In genomic region chr6:33192105-33192646, GRCh38 we compare ENCODE assay signal across 8 cellular contexts. TPM values are rescaled to one million over a fixed set of nuclear protein-coding genes. Genes with fewer than 3 reads are reported as not detected.
DNase-seq lines count a peak whose midpoint lies in the region; ATAC-seq, FAIRE-seq and TF ChIP-seq lines count a peak whose summit lies in the region.

COL11A2 (minus strand) TSS chr6:33192467; CDS start chr6:33192240, 227 bp downstream.

- H3K4ac ChIP-seq in IMR-90 (ENCODE audit: low read depth, low read length) (no peak within 1 kb of the TSS; the same call in 1 of the 2 replicates), H1 (replicated peaks; ENCODE audit: insufficient read length, low read depth, low read length) (no peak within 1 kb of the TSS)

- H4K5ac ChIP-seq in IMR-90 (ENCODE audit: low read depth, low read length) (no peak within 1 kb of the TSS), H1 (ENCODE audit: insufficient read length, low read depth, low read length) (no peak within 1 kb of the TSS)

- H3K27me3 ChIP-seq in A673 (replicated peaks; ENCODE audit: insufficient read depth, low read depth, low read length, poor library complexity), result no peaks in the 10 kb centered on the region
- H3K27me3 ChIP-seq in IMR-90 (ENCODE audit: control insufficient read depth, insufficient read depth, low read length), result peaks cover 43% of the 10 kb centered on the region
- peaks cover 0 to 17% (median 15%) of the 10 kb centered on the region in 4 experiments; a peak in 6 of 7 replicates for H3K27me3 ChIP-seq in H1 (replicated peaks in 1 of 4; ENCODE audit: control insufficient read depth in 3 of 4, extremely low read depth in 1 of 4, insufficient read depth in 3 of 4, low read length in 3 of 4)
- H3K27me3 ChIP-seq in MG63, result no peaks in the 10 kb centered on the region

- POLR2A ChIA-PET in A673 (lab: Charles Lee; ENCODE audit: low non-redundant PET), result no interaction called here
- POLR2A ChIA-PET in IMR-90 (lab: Charles Lee; ENCODE audit: unreplicated experiment), result no interaction called here
- POLR2A ChIA-PET in H1 (lab: Charles Lee; ENCODE audit: partially characterized antibody), result interaction anchor here (0.7 to 1.8 kb wide), 3 partner anchors 28 to 220 kb away, joined by 3 to 4 read pairs (median 3); no protein-coding TSS in a partner anchor

- H3K23me2 ChIP-seq in H1 (ENCODE audit: low read depth, low read length), result peaks cover 11% of the 10 kb centered on the region

- no peak within 1 kb of the TSS for H2BK5ac ChIP-seq in IMR-90 (ENCODE audit: low read depth, low read length, poor library complexity, severe bottlenecking)
- H2BK5ac ChIP-seq in H1 (ENCODE audit: low read depth, low read length), result no peak within 1 kb of the TSS

- no peak within 1 kb of the TSS for H3K14ac ChIP-seq in IMR-90 (replicated peaks; ENCODE audit: low read depth, low read length)
- H3K14ac ChIP-seq in H1 (ENCODE audit: insufficient read length), result no peak within 1 kb of the TSS

- H4K20me1 ChIP-seq in IMR-90 (ENCODE audit: insufficient read depth, low read length) (peaks cover 9% of the 10 kb centered on the region; the same call in 1 of the 2 replicates), H1 (replicated peaks in 1 of 2; ENCODE audit: control insufficient read depth in 1 of 2, insufficient read depth in 2 of 2, low read length in 2 of 2) (peaks cover 0 to 5% of the 10 kb centered on the region in 2 experiments)

- in situ Hi-C loops in IMR-90 (cut with MboI; ENCODE audit: low sequenced_read_pairs), result no loop called here

- H2BK20ac ChIP-seq in IMR-90 (ENCODE audit: low read depth, low read length), result no peak within 1 kb of the TSS
- H2BK20ac ChIP-seq in H1 (ENCODE audit: low read length), result no peak within 1 kb of the TSS

- no TSS peak for BruUV-seq in A673 (replicated peaks; lab: Mats Ljungman, UMichigan)
- no TSS peak for BruUV-seq in IMR-90 (replicated peaks; lab: Mats Ljungman, UMichigan)

- peaks cover 4% of the 10 kb centered on the region for H3K9me1 ChIP-seq in IMR-90 (ENCODE audit: insufficient read depth, low read length)

- dilution Hi-C loops in IMR-90 (cut with HindIII; ENCODE audit: low sequenced_read_pairs, unreplicated experiment), result no loop called here

- no peak for FAIRE-seq in H1 (lab: Jason Lieb, UNC)

- H2AK9ac ChIP-seq in IMR-90 (replicated peaks; ENCODE audit: low read depth, low read length, poor library complexity), result peak within 1 kb of the TSS; percentile 42

- intact Hi-C loops in A673 (cut with micrococcal nuclease; ENCODE audit: unreplicated experiment) (no loop called here), IMR-90 (cut with micrococcal nuclease) (no loop called here)

- no peak for ATAC-seq in IMR-90 (ENCODE audit: low read depth)
- ATAC-seq in GM19397 (IDR thresholded peaks at IDR 0.05; ENCODE audit: unreplicated experiment), result no peak
- no peak for ATAC-seq in HG02798 (IDR thresholded peaks at IDR 0.05; ENCODE audit: poor library complexity, unreplicated experiment)

- no peak within 1 kb of the TSS for H3K27ac ChIP-seq in A673 (ENCODE audit: low read depth, low read length, poor library complexity, severe bottlenecking)
- H3K27ac ChIP-seq in IMR-90 (ENCODE audit: insufficient read depth, low read length), result no peak within 1 kb of the TSS; the same call in 1 of the 2 replicates
- H3K27ac ChIP-seq in H1 (ENCODE audit: low read depth, low read length), result no peak within 1 kb of the TSS

- no peak within 1 kb of the TSS; the same call in 1 of the 2 replicates for H3K18ac ChIP-seq in IMR-90 (ENCODE audit: low read depth, low read length)
- peak within 1 kb of the TSS; percentile 78 for H3K18ac ChIP-seq in H1 (ENCODE audit: extremely low read depth, low read length)

- H3K79me1 ChIP-seq in IMR-90 (ENCODE audit: low read depth in 1 of 2, low read length in 2 of 2), result peaks cover 5 to 20% of the 10 kb centered on the region in 2 experiments; a peak in 3 of 4 replicates
- H3K79me1 ChIP-seq in H1 (ENCODE audit: low read depth, low read length), result no peaks in the 10 kb centered on the region

- H2BK12ac ChIP-seq in H1 (ENCODE audit: low read depth, low read length), result peak within 1 kb of the TSS; percentile 23; the same call in 1 of the 2 replicates

- H3K9ac ChIP-seq in IMR-90 (ENCODE audit: low read depth, low read length) (peak within 1 kb of the TSS; percentile 55), H1 (replicated peaks in 1 of 4; ENCODE audit: extremely low read depth in 1 of 4, low read depth in 3 of 4, low read length in 3 of 4) (peak within 1 kb of the TSS in 1 of 4 experiments; percentile 51; a peak in 2 of 7 replicates)

- CTCF ChIA-PET in A673 (lab: Charles Lee), result no interaction called here
- CTCF ChIA-PET in IMR-90 (lab: Yijun Ruan, JAX), result no interaction called here
- CTCF ChIA-PET in H1 (lab: Charles Lee; ENCODE audit: partially characterized antibody), result interaction anchor here (0.5 to 1.5 kb wide), 5 partner anchors 15 to 111 kb away, joined by 3 to 4 read pairs (median 3); no protein-coding TSS in a partner anchor

- no peak for TF ChIP-seq POLR2A in IMR-90 (IDR thresholded peaks at IDR 0.05; ENCODE audit: low read depth, low read length)
- TF ChIP-seq POLR2A in H1 (IDR thresholded peaks at IDR 0.05; ENCODE audit: control extremely low read depth in 1 of 2, low read depth in 2 of 2, low read length in 2 of 2), result no peak

- H2AK5ac ChIP-seq in IMR-90 (ENCODE audit: low read depth, low read length) (no peak within 1 kb of the TSS), H1 (ENCODE audit: low read depth, low read length) (0 out of 2 replicates have a peak within 1 kb of the TSS, but pooled peaks have one; percentile 13)

- no peak within 1 kb of the TSS for H3K56ac ChIP-seq in IMR-90 (ENCODE audit: extremely low read depth, insufficient read depth, low read length)
- H3K56ac ChIP-seq in H1 (replicated peaks; ENCODE audit: insufficient read length, low read depth, low read length), result no peak within 1 kb of the TSS

- TF ChIP-seq CTCF in A673 (conservative IDR thresholded peaks at IDR 0.05; ENCODE audit: low read depth, low read length) (no peak), IMR-90 (conservative IDR thresholded peaks at IDR 0.05; ENCODE audit: low read depth, low read length) (no peak), H1 (IDR thresholded peaks at IDR 0.05; ENCODE audit: control extremely low read depth in 1 of 3, insufficient read depth in 1 of 3, low read depth in 1 of 3, low read length in 3 of 3) (no peak)

- H4K91ac ChIP-seq in IMR-90 (ENCODE audit: insufficient read depth, low read depth, low read length) (no peak within 1 kb of the TSS), H1 (replicated peaks; ENCODE audit: insufficient read length, low read length) (no peak within 1 kb of the TSS)

- TF ChIP-seq EP300 in H1 (IDR thresholded peaks at IDR 0.05; ENCODE audit: borderline replicate concordance in 1 of 2, low read depth in 2 of 2, low read length in 2 of 2), result no peak

- H3K4me3 ChIP-seq in A673 (ENCODE audit: low read depth, low read length, poor library complexity, severe bottlenecking) (peak within 1 kb of the TSS; percentile 31), IMR-90 (ENCODE audit: insufficient read depth, low read depth, low read length) (peak within 1 kb of the TSS; percentile 43), H1 (ENCODE audit: extremely low read depth in 1 of 4, insufficient read depth in 2 of 4, low read depth in 3 of 4, low read length in 4 of 4) (peak within 1 kb of the TSS; percentile 72 to 79 (median 77)), MG63 (no peak within 1 kb of the TSS)

- H3K4me1 ChIP-seq in A673 (ENCODE audit: insufficient read depth, low read length, poor library complexity, severe bottlenecking) (peaks cover 7% of the 10 kb centered on the region), IMR-90 (ENCODE audit: control insufficient read depth, insufficient read depth, low read length) (peaks cover 2% of the 10 kb centered on the region; the same call in 1 of the 2 replicates), H1 (replicated peaks in 1 of 4; ENCODE audit: control insufficient read depth in 3 of 4, insufficient read depth in 4 of 4, low read length in 3 of 4) (peaks cover 0 to 8% (median 7%) of the 10 kb centered on the region in 4 experiments; a peak in 6 of 7 replicates)

- no peak within 1 kb of the TSS for H2BK120ac ChIP-seq in IMR-90 (ENCODE audit: low read depth, low read length)
- no peak within 1 kb of the TSS for H2BK120ac ChIP-seq in H1 (replicated peaks; ENCODE audit: low read depth, low read length)

- H3K9me3 ChIP-seq in A673 (ENCODE audit: low read depth, low read length, poor library complexity, severe bottlenecking) (no peaks in the 10 kb centered on the region), IMR-90 (ENCODE audit: control insufficient read depth, insufficient read depth, low read length) (no peaks in the 10 kb centered on the region), H1 (ENCODE audit: insufficient read depth in 2 of 2, low read depth in 1 of 2, low read length in 1 of 2) (no peaks in the 10 kb centered on the region), MG63 (no peaks in the 10 kb centered on the region)

- 27% methylated on average over 10 of the region's 35 CpGs; no CpG with 5 or more reads in 1 of the 2 experiments for WGBS in IMR-90 (ENCODE audit: extremely low coverage in 2 of 2, insufficient read length in 1 of 2), 2 experiments
- 21% methylated on average over 11 of the region's 35 CpGs; no CpG with 5 or more reads in 1 of the 2 experiments for WGBS in H1 (ENCODE audit: extremely low coverage in 1 of 2, insufficient coverage in 1 of 2, insufficient read length in 1 of 2, insufficient replicate concordance in 2 of 2, low coverage in 1 of 2, low lambda C conversion rate in 2 of 2, missing lambda C conversion rate in 1 of 2), 2 experiments

- H3K36me3 ChIP-seq in A673 (ENCODE audit: insufficient read depth, low read length, poor library complexity, severe bottlenecking) (peaks cover 30% of the 10 kb centered on the region), IMR-90 (ENCODE audit: control insufficient read depth, insufficient read depth, low read length) (peaks cover 25% of the 10 kb centered on the region), H1 (ENCODE audit: control insufficient read depth in 2 of 4, insufficient read depth in 4 of 4, low read length in 3 of 4) (peaks cover 0 to 13% (median 6%) of the 10 kb centered on the region in 4 experiments; a peak in 4 of 8 replicates), MG63 (peaks cover 37% of the 10 kb centered on the region)

- no peaks in the 10 kb centered on the region for H3K79me2 ChIP-seq in H1 (ENCODE audit: control insufficient read depth in 1 of 2, insufficient read depth in 2 of 2, low read length in 2 of 2)

- H3K4me2 ChIP-seq in IMR-90 (ENCODE audit: low read depth, low read length) (peak within 1 kb of the TSS; percentile 85), H1 (ENCODE audit: insufficient read depth in 1 of 2, low read depth in 2 of 2, low read length in 2 of 2) (peak within 1 kb of the TSS; percentile 78 to 96)

- no peak within 1 kb of the TSS for H3K23ac ChIP-seq in IMR-90 (ENCODE audit: low read depth, low read length)
- H3K23ac ChIP-seq in H1 (ENCODE audit: insufficient read length), result no peak within 1 kb of the TSS

- H2BK15ac ChIP-seq in IMR-90 (ENCODE audit: low read depth, low read length), result no peak within 1 kb of the TSS
- H2BK15ac ChIP-seq in H1 (ENCODE audit: low read length), result no peak within 1 kb of the TSS

- no peak for DNase-seq in A673 (ENCODE audit: low spot score)
- no peak for DNase-seq in IMR-90
- peak in 1 of 2 experiments; percentile 74 for DNase-seq in H1 (ENCODE audit: low read depth in 1 of 2, low spot score in 2 of 2)
- DNase-seq in myocyte (ENCODE audit: low read depth), result peak; percentile 21
- DNase-seq in pons (ENCODE audit: low spot score), result no peak
- DNase-seq in MG63, result no peak

- no peak within 1 kb of the TSS for H4K8ac ChIP-seq in IMR-90 (ENCODE audit: low read depth in 2 of 2, low read length in 2 of 2)
- H4K8ac ChIP-seq in H1 (ENCODE audit: extremely low read depth, insufficient read depth, low read length), result peak within 1 kb of the TSS; percentile 86

- TF ChIP-seq RAD21 in IMR-90 (IDR thresholded peaks at IDR 0.05; ENCODE audit: low read length), result no peak
- TF ChIP-seq RAD21 in H1 (IDR thresholded peaks at IDR 0.05 in 1 of 2, conservative IDR thresholded peaks at IDR 0.05 in 1 of 2; ENCODE audit: low read depth in 2 of 2, low read length in 2 of 2), result no peak

- H2AFZ ChIP-seq in IMR-90 (replicated peaks; ENCODE audit: low read length, poor library complexity), result peak within 1 kb of the TSS; percentile 51
- H2AFZ ChIP-seq in H1 (ENCODE audit: low read length), result peak within 1 kb of the TSS; percentile 86; the same call in 1 of the 2 replicates

RNA-seq across cellular contexts. Expression of gene COL11A2, which starts in this region (rescaled TPM):
- total RNA-seq in A673 (2021) (1.6 and 1.9 TPM in 2 replicates), IMR-90 (2012; rRNA removed) (under 0.01 TPM in 2 replicates), myocyte (0.96 and 1.9 TPM in 2 replicates)
- polyA plus RNA-seq in IMR-90 (2012; rRNA removed) (0.38 and 0.52 TPM in 2 replicates), H1 (2011; rRNA removed) (3.8 and 4.7 TPM in 2 replicates)
- 0.12 and 0.30 TPM in 2 replicates for polyA plus RNA-seq in IMR-90 (2012; cell fraction: cytosol; rRNA removed)
- polyA plus RNA-seq in IMR-90 (2012; cell fraction: nucleus; rRNA removed; ENCODE audit: low replicate concordance), result 5.5 and 8.0 TPM in 2 replicates
- total RNA-seq in H1 (2021; fragmentation: NEBNext Ultra II Directional; extraction: Animal tissue kit (Norgen Biotek cat#: 25700)), result 2.8 and 3.5 TPM in 2 replicates
- polyA plus RNA-seq in H1 (2011; cell fraction: cytosol; rRNA removed), result 3.6 TPM
- polyA plus RNA-seq in H1 (2011; cell fraction: nucleus; rRNA removed), result 35.4 TPM
- polyA plus RNA-seq in H1 (2012, experiment 1 of 2), result 3.6 to 5.4 TPM (median 4.7 TPM) in 4 replicates
- polyA plus RNA-seq in H1 (2012, experiment 2 of 2), result 2.6 TPM
- 3.4 TPM for polyA plus RNA-seq in H1 (2013, experiment 1 of 2)
- polyA plus RNA-seq in H1 (2013, experiment 2 of 2), result 3.2 TPM
- polyA minus RNA-seq in H1 (2011; rRNA and poly(A)+ RNA removed), result 1.8 and 2.2 TPM in 2 replicates
- 0.59 TPM for polyA minus RNA-seq in H1 (2011; cell fraction: cytosol; rRNA and poly(A)+ RNA removed)
- polyA minus RNA-seq in H1 (2011; cell fraction: nucleus; rRNA and poly(A)+ RNA removed), result 3.3 TPM
- 1.2 TPM for polyA plus RNA-seq in myocyte (2012)
- total RNA-seq in MG63 (2014; rRNA removed; shearing (Covaris generic); ENCODE audit: low replicate concordance), result 0.99 and 2.6 TPM in 2 replicates
